11 cellular contexts compared by ENCODE assay signal in the genomic region with DNA sequence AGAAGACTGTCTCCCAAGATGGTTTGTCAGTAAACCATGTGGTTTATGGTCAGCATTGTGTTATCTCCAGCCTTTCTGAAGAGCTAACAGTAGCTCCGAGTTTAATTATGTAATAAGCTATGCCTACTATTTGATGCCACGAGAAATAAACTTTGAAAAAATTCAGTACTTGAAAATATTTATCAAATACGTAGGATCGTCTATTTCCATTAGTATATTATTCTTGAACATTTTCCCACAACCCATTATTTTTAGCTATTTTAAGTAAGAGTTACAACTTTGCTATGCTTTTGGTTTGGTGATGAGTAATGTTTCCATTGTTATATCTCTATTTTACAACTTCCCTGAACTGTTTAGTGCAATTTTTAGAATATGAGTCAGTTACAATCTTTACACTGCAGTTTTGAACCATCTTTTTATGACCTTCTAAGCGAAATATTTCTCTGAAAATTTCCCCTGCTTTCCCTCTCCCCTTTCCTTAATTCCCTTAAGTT. TPM values are rescaled to one million over a fixed set of nuclear protein-coding genes. Genes with fewer than 3 reads are reported as not detected.
DNase-seq lines count a peak whose midpoint lies in the region; ATAC-seq and TF ChIP-seq lines count a peak whose summit lies in the region.
"Had no signal": no experiment of that assay in that cellular context is flagged by ENCODE, and none has a peak within 500 bp of the region (broad histone marks: within the 10 kb centered on the region; RNA-seq: fewer than 3 reads in every experiment).

No MANE protein-coding gene starts in this region.

- peak overlapping the region; percentile 90 for H3K27ac Mint-ChIP-seq in activated naive CD4-positive, alpha-beta T cell treated with anti-CD3 and anti-CD28 coated beads for 36 hours

- no peaks in the 10 kb centered on the region for H3K36me3 Mint-ChIP-seq in activated naive CD4-positive, alpha-beta T cell treated with anti-CD3 and anti-CD28 coated beads for 36 hours (ENCODE audit: low read depth)

- H3K4me3 Mint-ChIP-seq in activated naive CD4-positive, alpha-beta T cell treated with anti-CD3 and anti-CD28 coated beads for 36 hours: no peak overlapping the region

- POLR2A ChIA-PET in GM10248 (lab: Yijun Ruan, JAX): no interaction called here

- intact Hi-C loops in activated naive CD4-positive, alpha-beta T cell treated with anti-CD3 and anti-CD28 coated beads for 36 hours (cut with micrococcal nuclease): loop anchor here (1.0 to 10.0 kb wide), 6 partner anchors 44 to 785 kb away; a partner anchor contains a TSS

- no peak overlapping the region for H3K9ac ChIP-seq in SK-N-MC (ENCODE audit: insufficient read length)

- no peaks in the 10 kb centered on the region for H3K27me3 ChIP-seq in thoracic aorta (replicated peaks; ENCODE audit: insufficient read depth)

- peak; percentile 43 for ATAC-seq in thoracic aorta (ENCODE audit: insufficient number of reproducible peaks, low FRiP score, low read depth)

- H3K4me1 ChIP-seq in thoracic aorta (ENCODE audit: control insufficient read depth in 1 of 2, low read depth in 2 of 2): peaks cover 0 to 5% of the 10 kb centered on the region in 2 donors
- H3K4me1 ChIP-seq: esophagus squamous epithelium had no signal

- H3K4me1 Mint-ChIP-seq in activated naive CD4-positive, alpha-beta T cell treated with anti-CD3 and anti-CD28 coated beads for 36 hours (ENCODE audit: low read depth): peaks cover 54% of the 10 kb centered on the region

- H3K4me3 ChIP-seq in SK-N-MC (no peak overlapping the region), thoracic aorta (no peak overlapping the region)
- H3K4me3 ChIP-seq: esophagus squamous epithelium had no signal

- H3K36me3 ChIP-seq in SK-N-MC (ENCODE audit: insufficient read depth, low read length) (0 out of 2 replicates have a peak, but pooled peaks cover 1% of the 10 kb centered on the region), thoracic aorta (no peaks in the 10 kb centered on the region)
- H3K36me3 ChIP-seq: esophagus squamous epithelium had no signal

- no peaks in the 10 kb centered on the region for H3K9me3 Mint-ChIP-seq in activated naive CD4-positive, alpha-beta T cell treated with anti-CD3 and anti-CD28 coated beads for 36 hours

- H3K9me3 ChIP-seq in SK-N-MC (ENCODE audit: low read depth, low read length): no peaks in the 10 kb centered on the region; the same call in 1 of the 2 replicates
- H3K9me3 ChIP-seq in thoracic aorta: no peaks in the 10 kb centered on the region
- H3K9me3 ChIP-seq: esophagus squamous epithelium had no signal

- no peaks in the 10 kb centered on the region for H3K27me3 Mint-ChIP-seq in activated naive CD4-positive, alpha-beta T cell treated with anti-CD3 and anti-CD28 coated beads for 36 hours (ENCODE audit: low read depth)

- CTCF ChIA-PET in activated naive CD4-positive, alpha-beta T cell treated with anti-CD3 and anti-CD28 coated beads for 36 hours (lab: Charles Lee): interaction anchor here (0.6 to 6.2 kb wide), 7 partner anchors 11 to 385 kb away, joined by 3 to 36 read pairs (median 4); no protein-coding TSS in a partner anchor
- CTCF ChIA-PET in GM10248 (lab: Yijun Ruan, JAX): interaction anchor here (0.9 to 3.9 kb wide), 5 partner anchors 11 to 33 kb away, joined by 3 to 19 read pairs (median 3); no protein-coding TSS in a partner anchor

- H3K27ac ChIP-seq in SK-N-MC: peak overlapping the region; percentile 86
- peak overlapping the region in 1 of 2 donors; percentile 24 for H3K27ac ChIP-seq in thoracic aorta
- H3K27ac ChIP-seq: esophagus squamous epithelium had no signal

- no peak for TF ChIP-seq CTCF in thoracic aorta (IDR thresholded peaks at IDR 0.05)
- TF ChIP-seq CTCF in GM10248 (IDR thresholded peaks at IDR 0.05; ENCODE audit: control extremely low read depth, extremely low read depth, low read depth, missing control alignments): no peak

- DNase-seq in activated naive CD4-positive, alpha-beta T cell treated with anti-CD3 and anti-CD28 coated beads for 36 hours: no peak
- DNase-seq in activated naive CD4-positive, alpha-beta T cell treated with anti-CD3 and anti-CD28 coated beads, Interleukin-2, amount 50 U/mL, for 16 hours: no peak
- DNase-seq in SK-N-MC (ENCODE audit: low read depth, low spot score): no peak
- peak; percentile 80 for DNase-seq in fibroblast of peridontal ligament (ENCODE audit: extremely low read depth)
- no peak for DNase-seq in thoracic aorta (ENCODE audit: low spot score)
- DNase-seq in GM10248 (ENCODE audit: extremely low spot score): no peak
- no peak for DNase-seq in activated gamma-delta T cell treated with Interleukin-2 at 50 U/mL for 16 hours
- no peak for DNase-seq in stimulated activated CD4-positive, alpha-beta T cell treated with anti-CD3 and anti-CD28 coated beads, Interleukin-4, amount 100 ng/mL, for 24 hours
- DNase-seq: activated naive CD4-positive, alpha-beta T cell; esophagus squamous epithelium; NCI-H526 treated with DMSO at 0.1 percent for 48 hours had no signal

RNA-seq across cellular contexts. Expression of a gene that starts 44.5 kb away (rescaled TPM):
- total RNA-seq in activated naive CD4-positive, alpha-beta T cell treated with anti-CD3 and anti-CD28 coated beads for 36 hours: 1 to 10 TPM; 3.8 to 4.2 TPM
- 10 to 100 TPM; 31.7 to 41.3 TPM for total RNA-seq in thoracic aorta

Comparison
In these comparisons a context has a peak if more than half of its experiments do, and no peak if none do; other contexts are left out.
1. RNA of a gene that starts 44.5 kb away (total RNA-seq): 31.7 to 41.3 TPM in thoracic aorta; 3.8 to 4.2 TPM in activated naive CD4-positive, alpha-beta T cell treated with anti-CD3 and anti-CD28 coated beads for 36 hours; every median in the first group is over 4 times any median in the second.